ENCODE assay signal across 1 cellular context in genomic region chr16:84420556-84420955, GRCh38.
TF ChIP-seq lines count a peak whose summit lies in the region.

No MANE protein-coding gene starts in this region.

TF ChIP-seq in K562, 482 proteins besides CTCF, POLR2A, EP300 and RAD21:
- peak; percentile 95 for TF ChIP-seq ESRRA (IDR thresholded peaks at IDR 0.05; ENCODE audit: borderline replicate concordance, low read depth)
